26 cellular contexts compared by ENCODE assay signal in genomic region chr6:158253248-158253647, GRCh38.
"Had no signal": no experiment of that assay in that cellular context is flagged by ENCODE, and none has a peak within 500 bp of the region (broad histone marks: within the 10 kb centered on the region; RNA-seq: fewer than 3 reads in every experiment).

No MANE protein-coding gene starts in this region.

- H3K27ac Mint-ChIP-seq: activated B cell treated with CpG ODN at 0.5 μM for 24 hours; activated CD4-positive, alpha-beta T cell treated with anti-CD3 and anti-CD28 coated beads, Interleukin-2, amount 10 ng/mL, durations not matched to agents 24 days and 14 days; activated CD8-positive, alpha-beta memory T cell treated with anti-CD3 and anti-CD28 coated beads, Interleukin-2, amount 10 ng/mL, durations not matched to agents 7 days and 5 days; activated naive CD4-positive, alpha-beta T cell treated with anti-CD3 and anti-CD28 coated beads, Interleukin-2, amount 50 U/mL, for 24 hours; activated T-cell treated with anti-CD3 and anti-CD28 coated beads, Interleukin-2, amount 50 U/mL, for 24 hours; activated T-helper 1 cell treated with anti-CD3 and anti-CD28 coated beads, Interleukin-12 subunit alpha, Interleukin-12 subunit beta, Interleukin-2, Interleukin-4 antibody, amounts not matched to agents 30 ng/mL and 10 ng/mL and 1 ng/mL, durations not matched to agents 14 hours and 24 hours and 36 hours; T-helper 1 cell treated with Interleukin-12 subunit alpha and Interleukin-12 subunit beta and Interleukin-4 antibody, amounts not matched to agents 30 μg/mL and 1 μg/mL, for 36 hours had no signal

- DNase-seq: activated B cell treated with CpG ODN at 0.5 μM for 24 hours; activated CD4-positive, alpha-beta T cell treated with anti-CD3 and anti-CD28 coated beads for 1 hour; activated CD4-positive, alpha-beta T cell treated with anti-CD3 and anti-CD28 coated beads, Interleukin-2, amount 10 ng/mL, durations not matched to agents 24 days and 14 days; activated CD4-positive, alpha-beta T cell treated with anti-CD3 and anti-CD28 coated beads, Interleukin-2, amount 50 U/mL, for 48 hours; activated CD8-positive, alpha-beta memory T cell treated with anti-CD3 and anti-CD28 coated beads, Interleukin-2, amount 10 ng/mL, durations not matched to agents 7 days and 5 days; activated effector memory CD4-positive, alpha-beta T cell treated with Interleukin-2 at 50 U/mL for 16 hours; activated naive CD4-positive, alpha-beta T cell; activated T-cell treated with anti-CD3 and anti-CD28 coated beads, Interleukin-2, amount 50 U/mL, for 24 hours; brain microvascular endothelial cell; cerebellar nuclear complex; colonic mucosa; Karpas-422; NCI-H1105 treated with DMSO at 0.1 percent for 48 hours; NCI-H146; NCI-H2029; NCI-H2107; NCI-H2171 treated with DMSO at 0.1 percent for 48 hours; NCI-H345; NCI-H510A; Peyer's patch; SHP77 had no signal

- H3K9me3 Mint-ChIP-seq: activated B cell treated with CpG ODN at 0.5 μM for 24 hours; activated CD4-positive, alpha-beta T cell treated with anti-CD3 and anti-CD28 coated beads, Interleukin-2, amount 10 ng/mL, durations not matched to agents 24 days and 14 days; activated naive CD4-positive, alpha-beta T cell treated with anti-CD3 and anti-CD28 coated beads, Interleukin-2, amount 50 U/mL, for 24 hours; activated T-cell treated with anti-CD3 and anti-CD28 coated beads, Interleukin-2, amount 50 U/mL, for 24 hours; activated T-helper 1 cell treated with anti-CD3 and anti-CD28 coated beads, Interleukin-12 subunit alpha, Interleukin-12 subunit beta, Interleukin-2, Interleukin-4 antibody, amounts not matched to agents 30 ng/mL and 10 ng/mL and 1 ng/mL, durations not matched to agents 14 hours and 24 hours and 36 hours; T-helper 1 cell treated with Interleukin-12 subunit alpha and Interleukin-12 subunit beta and Interleukin-4 antibody, amounts not matched to agents 30 μg/mL and 1 μg/mL, for 36 hours had no signal

- H3K4me3 Mint-ChIP-seq: activated B cell treated with CpG ODN at 0.5 μM for 24 hours; activated CD4-positive, alpha-beta T cell treated with anti-CD3 and anti-CD28 coated beads, Interleukin-2, amount 10 ng/mL, durations not matched to agents 24 days and 14 days; activated CD8-positive, alpha-beta memory T cell treated with anti-CD3 and anti-CD28 coated beads, Interleukin-2, amount 10 ng/mL, durations not matched to agents 7 days and 5 days; activated naive CD4-positive, alpha-beta T cell treated with anti-CD3 and anti-CD28 coated beads, Interleukin-2, amount 50 U/mL, for 24 hours; activated T-cell treated with anti-CD3 and anti-CD28 coated beads, Interleukin-2, amount 50 U/mL, for 24 hours; activated T-helper 1 cell treated with anti-CD3 and anti-CD28 coated beads, Interleukin-12 subunit alpha, Interleukin-12 subunit beta, Interleukin-2, Interleukin-4 antibody, amounts not matched to agents 30 ng/mL and 10 ng/mL and 1 ng/mL, durations not matched to agents 14 hours and 24 hours and 36 hours; T-helper 1 cell treated with Interleukin-12 subunit alpha and Interleukin-12 subunit beta and Interleukin-4 antibody, amounts not matched to agents 30 μg/mL and 1 μg/mL, for 36 hours had no signal

- H3K27ac ChIP-seq: brain microvascular endothelial cell, cardiac muscle cell, colonic mucosa, Peyer's patch had no signal

- H3K9me3 ChIP-seq: colonic mucosa, Peyer's patch had no signal

- H3K36me3 ChIP-seq: brain microvascular endothelial cell, cardiac muscle cell, colonic mucosa, Peyer's patch had no signal

- ATAC-seq: activated CD8-positive, alpha-beta memory T cell treated with anti-CD3 and anti-CD28 coated beads, Interleukin-2, amount 10 ng/mL, durations not matched to agents 7 days and 5 days; K562 had no signal

- H3K4me3 ChIP-seq: cardiac muscle cell, colonic mucosa, K562, Peyer's patch had no signal

- H3K27me3 Mint-ChIP-seq: activated B cell treated with CpG ODN at 0.5 μM for 24 hours; activated CD4-positive, alpha-beta T cell treated with anti-CD3 and anti-CD28 coated beads, Interleukin-2, amount 10 ng/mL, durations not matched to agents 24 days and 14 days; activated CD8-positive, alpha-beta memory T cell treated with anti-CD3 and anti-CD28 coated beads, Interleukin-2, amount 10 ng/mL, durations not matched to agents 7 days and 5 days; activated naive CD4-positive, alpha-beta T cell treated with anti-CD3 and anti-CD28 coated beads, Interleukin-2, amount 50 U/mL, for 24 hours; activated T-cell treated with anti-CD3 and anti-CD28 coated beads, Interleukin-2, amount 50 U/mL, for 24 hours had no signal

- H3K27me3 ChIP-seq: brain microvascular endothelial cell, cardiac muscle cell, colonic mucosa, Peyer's patch had no signal

- H3K4me1 ChIP-seq: colonic mucosa had no signal
